1 cellular context compared by ENCODE assay signal in the genomic region with DNA sequence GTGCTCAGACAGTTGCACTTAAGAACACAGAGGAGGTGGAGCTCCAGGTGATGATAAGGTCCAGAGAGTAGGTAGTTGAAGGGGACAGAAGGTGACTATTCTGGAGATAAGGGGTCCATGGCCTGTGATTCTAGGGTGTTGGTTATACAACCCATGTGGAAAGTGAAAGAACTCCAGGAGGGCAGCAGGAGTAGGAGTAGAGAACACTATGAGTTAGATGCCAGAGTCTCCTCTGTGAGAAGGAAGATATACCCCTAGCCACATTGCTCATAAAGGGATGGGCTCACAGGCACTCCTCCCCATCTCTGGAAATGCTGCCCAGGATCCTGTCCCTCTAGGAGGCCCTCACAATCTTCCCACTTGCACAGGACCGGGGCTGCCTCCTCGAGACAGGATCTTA.
TF ChIP-seq lines count a peak whose summit lies in the region.

No MANE protein-coding gene starts in this region.

TF ChIP-seq in IMR-90, 13 proteins besides CTCF, POLR2A, EP300 and RAD21:
- TF ChIP-seq MAFK (IDR thresholded peaks at IDR 0.05; ENCODE audit: low read depth, low read length) (no peak), MAZ (IDR thresholded peaks at IDR 0.05; ENCODE audit: borderline replicate concordance, low read depth, low read length) (no peak), RCOR1 (IDR thresholded peaks at IDR 0.05; ENCODE audit: insufficient replicate concordance, low read length) (no peak), MXI1 (IDR thresholded peaks at IDR 0.05; ENCODE audit: borderline replicate concordance, low read depth, low read length) (no peak), FOS (IDR thresholded peaks at IDR 0.05; ENCODE audit: low read depth, low read length) (no peak), SMC3 (IDR thresholded peaks at IDR 0.05; ENCODE audit: low read depth, low read length) (no peak), CEBPB (IDR thresholded peaks at IDR 0.05; ENCODE audit: low read depth, low read length) (no peak), RFX5 (IDR thresholded peaks at IDR 0.05; ENCODE audit: low read depth, low read length) (no peak), CHD1 (IDR thresholded peaks at IDR 0.05; ENCODE audit: low read depth, low read length) (no peak), NFE2L2 (IDR thresholded peaks at IDR 0.05; ENCODE audit: low read depth, low read length) (no peak), BHLHE40 (IDR thresholded peaks at IDR 0.05; ENCODE audit: low read depth, low read length) (no peak)
- TF ChIP-seq, protein P1, sequence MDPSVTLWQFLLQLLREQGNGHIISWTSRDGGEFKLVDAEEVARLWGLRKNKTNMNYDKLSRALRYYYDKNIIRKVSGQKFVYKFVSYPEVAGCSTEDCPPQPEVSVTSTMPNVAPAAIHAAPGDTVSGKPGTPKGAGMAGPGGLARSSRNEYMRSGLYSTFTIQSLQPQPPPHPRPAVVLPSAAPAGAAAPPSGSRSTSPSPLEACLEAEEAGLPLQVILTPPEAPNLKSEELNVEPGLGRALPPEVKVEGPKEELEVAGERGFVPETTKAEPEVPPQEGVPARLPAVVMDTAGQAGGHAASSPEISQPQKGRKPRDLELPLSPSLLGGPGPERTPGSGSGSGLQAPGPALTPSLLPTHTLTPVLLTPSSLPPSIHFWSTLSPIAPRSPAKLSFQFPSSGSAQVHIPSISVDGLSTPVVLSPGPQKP (IDR thresholded peaks at IDR 0.05; ENCODE audit: borderline replicate concordance, low read depth, low read length), result no peak
- TF ChIP-seq, protein P2, sequence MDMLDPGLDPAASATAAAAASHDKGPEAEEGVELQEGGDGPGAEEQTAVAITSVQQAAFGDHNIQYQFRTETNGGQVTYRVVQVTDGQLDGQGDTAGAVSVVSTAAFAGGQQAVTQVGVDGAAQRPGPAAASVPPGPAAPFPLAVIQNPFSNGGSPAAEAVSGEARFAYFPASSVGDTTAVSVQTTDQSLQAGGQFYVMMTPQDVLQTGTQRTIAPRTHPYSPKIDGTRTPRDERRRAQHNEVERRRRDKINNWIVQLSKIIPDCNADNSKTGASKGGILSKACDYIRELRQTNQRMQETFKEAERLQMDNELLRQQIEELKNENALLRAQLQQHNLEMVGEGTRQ (IDR thresholded peaks at IDR 0.05; ENCODE audit: low read depth, low read length), result no peak
